Comparison of ENCODE assay signal across 10 cellular contexts in genomic region chr6:26487466-26487865, GRCh38. TPM values are rescaled to one million over a fixed set of nuclear protein-coding genes. Genes with fewer than 3 reads are reported as not detected.
"Had no signal": no experiment of that assay in that cellular context is flagged by ENCODE, and none has a peak within 500 bp of the region (broad histone marks: within the 10 kb centered on the region; RNA-seq: fewer than 3 reads in every experiment).

No MANE protein-coding gene starts in this region.

- H3K27ac ChIP-seq: GM23248 had no signal

- H3K36me3 ChIP-seq: HAP-1 had no signal

- H3K4me1 ChIP-seq: HAP-1 had no signal

- H3K9me3 ChIP-seq: HAP-1 had no signal

- FAIRE-seq: H1 had no signal

- DNase-seq: GM23248, GOT3, H7, H9, HCEC 1CT, HFFc6 had no signal

- H3K4me3 ChIP-seq: GM23248, GM23338, HAP-1 had no signal

RNA-seq across cellular contexts. Expression of gene BTN1A1, which starts 12.6 kb away (rescaled TPM):
- total RNA-seq: H4, H7, HFFc6 had no signal
